28 cellular contexts compared by ENCODE assay signal in genomic region chrX:38116706-38117105, GRCh38.
"Had no signal": no experiment of that assay in that cellular context is flagged by ENCODE, and none has a peak within 500 bp of the region (broad histone marks: within the 10 kb centered on the region; RNA-seq: fewer than 3 reads in every experiment).

No MANE protein-coding gene starts in this region.

- H3K36me3 Mint-ChIP-seq: naive B cell; natural killer cell treated with Interleukin-12 subunit alpha and Interleukin-12 subunit beta and Interleukin-15 and Interleukin-18, amount 100 ng/mL, for 72 hours; stimulated activated memory B cell treated with anti-CD40 and anti-IgM and Interleukin-4, amounts not matched to agents 10 μg/mL and 1 μg/mL and 100 μg/mL, for 72 hours; type B pancreatic cell had no signal

- H3K9me3 Mint-ChIP-seq: stimulated activated memory B cell treated with anti-CD40 and anti-IgM and Interleukin-4, amounts not matched to agents 10 μg/mL and 1 μg/mL and 100 μg/mL, for 72 hours; type B pancreatic cell had no signal

- H3K4me1 Mint-ChIP-seq: mesothelial cell of epicardium; naive B cell; neural crest cell; stimulated activated memory B cell treated with anti-CD40 and anti-IgM and Interleukin-4, amounts not matched to agents 10 μg/mL and 1 μg/mL and 100 μg/mL, for 72 hours had no signal

- DNase-seq: effector memory CD4-positive, alpha-beta T cell; foreskin keratinocyte; heart right ventricle; hippocampal formation; left cardiac atrium; left lung; mesenchymal stem cell; mucosa of descending colon; naive B cell; right cardiac atrium; spleen; stimulated activated CD4-positive, alpha-beta T cell treated with anti-CD3 and anti-CD28 coated beads, Interleukin-4, amount 100 ng/mL, for 4 hours; stimulated activated naive CD8-positive, alpha-beta T cell treated with anti-CD3 and anti-CD28 coated beads, Interleukin-15, Interleukin-2, amounts not matched to agents 100 U/mL and 50 U/mL, for 24 hours; testis; tibial artery had no signal

- H3K79me2 ChIP-seq: parathyroid adenoma had no signal

- H3K9ac ChIP-seq: parathyroid adenoma had no signal

- ATAC-seq: foreskin keratinocyte; gastroesophageal sphincter; heart right ventricle; left cardiac atrium; left lung; mucosa of descending colon; natural killer cell treated with Interleukin-12 subunit alpha and Interleukin-12 subunit beta and Interleukin-15 and Interleukin-18, amount 100 ng/mL, for 72 hours; right cardiac atrium; stimulated activated memory B cell treated with anti-CD40 and anti-IgM and Interleukin-4, amounts not matched to agents 10 μg/mL and 1 μg/mL and 100 μg/mL, for 72 hours; stimulated activated naive CD8-positive, alpha-beta T cell treated with anti-CD3 and anti-CD28 coated beads, Interleukin-15, Interleukin-2, amounts not matched to agents 100 U/mL and 50 U/mL, for 24 hours had no signal

- H3K27me3 Mint-ChIP-seq: stimulated activated memory B cell treated with anti-CD40 and anti-IgM and Interleukin-4, amounts not matched to agents 10 μg/mL and 1 μg/mL and 100 μg/mL, for 72 hours; type B pancreatic cell had no signal

- H3K4me3 ChIP-seq: esophagus muscularis mucosa, gastroesophageal sphincter, heart right ventricle, left lung, mucosa of descending colon, prostate gland, skin epidermis, spleen, testis, tibial artery had no signal

- H3K36me3 ChIP-seq: esophagus muscularis mucosa, gastroesophageal sphincter, heart right ventricle, left lung, neutrophil, prostate gland, spleen, tibial artery had no signal

- H3K27me3 ChIP-seq: esophagus muscularis mucosa, foreskin keratinocyte, gastroesophageal sphincter, left lung, neutrophil, testis, tibial artery had no signal

- H2AFZ ChIP-seq: parathyroid adenoma had no signal

- H3K4me3 Mint-ChIP-seq: mesothelial cell of epicardium; naive B cell; natural killer cell treated with Interleukin-12 subunit alpha and Interleukin-12 subunit beta and Interleukin-15 and Interleukin-18, amount 100 ng/mL, for 72 hours; neural crest cell; stimulated activated memory B cell treated with anti-CD40 and anti-IgM and Interleukin-4, amounts not matched to agents 10 μg/mL and 1 μg/mL and 100 μg/mL, for 72 hours; type B pancreatic cell had no signal

- H3K9me3 ChIP-seq: esophagus muscularis mucosa, gastroesophageal sphincter, heart right ventricle, left lung, mucosa of descending colon, neutrophil, prostate gland, spleen, testis, tibial artery had no signal

- H3K27ac ChIP-seq: esophagus muscularis mucosa, foreskin keratinocyte, gastroesophageal sphincter, heart right ventricle, left lung, neutrophil, parathyroid adenoma, prostate gland, skin epidermis, spleen, testis, tibial artery had no signal

- FAIRE-seq: endothelial cell of umbilical vein, islet of Langerhans had no signal

- H3K4me1 ChIP-seq: esophagus muscularis mucosa, foreskin keratinocyte, gastroesophageal sphincter, heart right ventricle, left lung, parathyroid adenoma, prostate gland, spleen, testis, tibial artery had no signal

- H3K27ac Mint-ChIP-seq: mesothelial cell of epicardium; naive B cell; natural killer cell treated with Interleukin-12 subunit alpha and Interleukin-12 subunit beta and Interleukin-15 and Interleukin-18, amount 100 ng/mL, for 72 hours; stimulated activated memory B cell treated with anti-CD40 and anti-IgM and Interleukin-4, amounts not matched to agents 10 μg/mL and 1 μg/mL and 100 μg/mL, for 72 hours; type B pancreatic cell had no signal
